23 cellular contexts compared by ENCODE assay signal in genomic region chrX:154508346-154508745, GRCh38.
"Had no signal": no experiment of that assay in that cellular context is flagged by ENCODE, and none has a peak within 500 bp of the region (broad histone marks: within the 10 kb centered on the region; RNA-seq: fewer than 3 reads in every experiment).

No MANE protein-coding gene starts in this region.

- H3K27me3 Mint-ChIP-seq: dendritic cell treated with granulocyte-macrophage colony-stimulating factor and Interleukin-4, amounts not matched to agents 40 ng/mL and 50 ng/mL, for 4 days; memory B cell; stimulated activated naive CD8-positive, alpha-beta T cell treated with anti-CD3 and anti-CD28 coated beads, Interleukin-15, amount 100 ng/mL, for 72 hours had no signal

- H3K4me2 ChIP-seq: neural progenitor cell had no signal

- DNase-seq: colonic mucosa; effector CD8-positive, alpha-beta T cell; endodermal cell; foreskin fibroblast; gastrocnemius medialis; head of caudate nucleus; stimulated activated CD4-positive, alpha-beta T cell treated with anti-CD3 and anti-CD28 coated beads, Interleukin-2, amount 100 ng/mL, for 24 hours; stimulated activated CD4-positive, alpha-beta T cell treated with anti-CD3 and anti-CD28 coated beads, Interleukin-4, amount 100 ng/mL, for 24 hours; stimulated activated naive CD8-positive, alpha-beta T cell treated with anti-CD3 and anti-CD28 coated beads, Interleukin-15, amount 100 ng/mL, for 72 hours; transverse colon had no signal

- H2AFZ ChIP-seq: neural progenitor cell had no signal

- H3K36me3 ChIP-seq: colonic mucosa, neural progenitor cell, prostate gland, transverse colon had no signal

- H3K9me3 ChIP-seq: colonic mucosa, gastrocnemius medialis, prostate gland, right atrium auricular region, suprapubic skin, transverse colon, vagina had no signal

- H3K4me1 ChIP-seq: colonic mucosa, gastrocnemius medialis, neural progenitor cell, prostate gland, right atrium auricular region, suprapubic skin, transverse colon, vagina had no signal

- H3K9me3 Mint-ChIP-seq: memory B cell; natural killer cell treated with Interleukin-12 subunit alpha and Interleukin-12 subunit beta and Interleukin-15 and Interleukin-18, amount 100 ng/mL, for 72 hours; stimulated activated effector memory CD8-positive, alpha-beta T cell treated with anti-CD3 and anti-CD28 coated beads, Interleukin-12 subunit alpha, Interleukin-12 subunit beta, amount 100 ng/mL, for 72 hours; stimulated activated naive CD8-positive, alpha-beta T cell treated with anti-CD3 and anti-CD28 coated beads, Interleukin-15, amount 100 ng/mL, for 72 hours had no signal

- H3K4me3 ChIP-seq: colonic mucosa, gastrocnemius medialis, lung, neural progenitor cell, prostate gland, right atrium auricular region, suprapubic skin, transverse colon, vagina had no signal

- H3K27me3 ChIP-seq: colonic mucosa, gastrocnemius medialis, neural progenitor cell, right atrium auricular region, suprapubic skin, transverse colon, vagina had no signal

- H3K4me1 Mint-ChIP-seq: endodermal cell, neural progenitor cell had no signal

- ATAC-seq: esophagus mucosa; gastrocnemius medialis; natural killer cell treated with Interleukin-12 subunit alpha and Interleukin-12 subunit beta and Interleukin-15 and Interleukin-18, amount 100 ng/mL, for 72 hours; sciatic nerve; stimulated activated effector memory CD8-positive, alpha-beta T cell treated with anti-CD3 and anti-CD28 coated beads, Interleukin-12 subunit alpha, Interleukin-12 subunit beta, amount 100 ng/mL, for 72 hours; stimulated activated naive CD8-positive, alpha-beta T cell treated with anti-CD3 and anti-CD28 coated beads, Interleukin-15, amount 100 ng/mL, for 72 hours had no signal

- H3K4me3 Mint-ChIP-seq: dendritic cell treated with granulocyte-macrophage colony-stimulating factor and Interleukin-4, amounts not matched to agents 40 ng/mL and 50 ng/mL, for 4 days; endodermal cell; memory B cell; natural killer cell treated with Interleukin-12 subunit alpha and Interleukin-12 subunit beta and Interleukin-15 and Interleukin-18, amount 100 ng/mL, for 72 hours; neural progenitor cell; stimulated activated effector memory CD8-positive, alpha-beta T cell treated with anti-CD3 and anti-CD28 coated beads, Interleukin-12 subunit alpha, Interleukin-12 subunit beta, amount 100 ng/mL, for 72 hours; stimulated activated naive CD8-positive, alpha-beta T cell treated with anti-CD3 and anti-CD28 coated beads, Interleukin-15, amount 100 ng/mL, for 72 hours had no signal

- H3K27ac Mint-ChIP-seq: dendritic cell treated with granulocyte-macrophage colony-stimulating factor and Interleukin-4, amounts not matched to agents 40 ng/mL and 50 ng/mL, for 4 days; endodermal cell; memory B cell; natural killer cell treated with Interleukin-12 subunit alpha and Interleukin-12 subunit beta and Interleukin-15 and Interleukin-18, amount 100 ng/mL, for 72 hours; neural progenitor cell; stimulated activated effector memory CD8-positive, alpha-beta T cell treated with anti-CD3 and anti-CD28 coated beads, Interleukin-12 subunit alpha, Interleukin-12 subunit beta, amount 100 ng/mL, for 72 hours; stimulated activated naive CD8-positive, alpha-beta T cell treated with anti-CD3 and anti-CD28 coated beads, Interleukin-15, amount 100 ng/mL, for 72 hours had no signal

- H3K27ac ChIP-seq: colonic mucosa, epithelial cell of prostate, gastrocnemius medialis, neural progenitor cell, prostate gland, right atrium auricular region, suprapubic skin, transverse colon, vagina had no signal

- H3K9ac ChIP-seq: neural progenitor cell had no signal
